Comparison of ENCODE assay signal across 1 cellular context in genomic region chr6:56807335-56807991, GRCh38.
TF ChIP-seq lines count a peak whose summit lies in the region.

No MANE protein-coding gene starts in this region.

TF ChIP-seq in GM23338, 12 proteins besides CTCF, POLR2A, EP300 and RAD21 (continued from another document):
- TF ChIP-seq ZNF462 (CRISPR knock-in tag; IDR thresholded peaks at IDR 0.05): no peak
- no peak for TF ChIP-seq NANOG (IDR thresholded peaks at IDR 0.05; ENCODE audit: borderline replicate concordance)
- TF ChIP-seq EZH2phosphoT487 (IDR thresholded peaks at IDR 0.05; ENCODE audit: unreplicated experiment): no peak
